ENCODE assay signal across 8 cellular contexts in the genomic region with DNA sequence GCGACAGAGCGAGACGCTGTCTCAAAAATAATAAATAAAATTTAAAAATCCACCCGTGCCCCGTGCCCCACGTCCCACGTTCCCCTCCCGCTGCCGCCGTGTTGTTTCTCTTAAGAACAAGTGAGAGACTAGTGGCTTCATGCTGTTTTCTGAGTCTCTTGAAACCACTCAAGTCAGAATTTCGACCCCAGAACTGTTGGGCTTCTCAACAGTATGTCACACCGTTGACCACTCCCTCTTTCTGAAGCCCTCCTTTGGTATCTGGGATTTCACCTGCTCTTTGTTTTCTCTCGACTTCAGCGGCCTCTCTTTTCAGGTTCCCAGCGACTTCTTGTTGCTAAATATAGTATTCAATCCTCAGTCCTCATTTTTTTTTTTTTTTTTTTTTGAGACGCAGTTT. TPM values are rescaled to one million over a fixed set of nuclear protein-coding genes. Genes with fewer than 3 reads are reported as not detected.
DNase-seq lines count a peak whose midpoint lies in the region; ATAC-seq and TF ChIP-seq lines count a peak whose summit lies in the region.

No MANE protein-coding gene starts in this region.

- no peak for TF ChIP-seq CTCF in body of pancreas (IDR thresholded peaks at IDR 0.05)

- H3K27ac Mint-ChIP-seq in stimulated activated naive CD8-positive, alpha-beta T cell treated with anti-CD3 and anti-CD28 coated beads, Interleukin-15, Interleukin-2, amounts not matched to agents 100 ng/mL and 50 ng/mL, for 24 hours: peak overlapping the region; percentile 93

- H3K27me3 ChIP-seq in body of pancreas (no peaks in the 10 kb centered on the region), mononuclear cell (ENCODE audit: insufficient read depth, low read length) (no peaks in the 10 kb centered on the region)

- WGBS in body of pancreas, 2 donors: 35 to 48% methylated on average over 16 of the region's 16 CpGs

- H3K36me3 ChIP-seq in body of pancreas (replicated peaks in 1 of 2; ENCODE audit: insufficient read depth in 1 of 2, low read depth in 2 of 2): peaks cover 0 to 5% of the 10 kb centered on the region in 2 donors

- no peak for TF ChIP-seq POLR2A in body of pancreas (IDR thresholded peaks at IDR 0.05)

- H3K9me3 ChIP-seq in body of pancreas (no peaks in the 10 kb centered on the region), mononuclear cell (ENCODE audit: low read depth, low read length) (no peaks in the 10 kb centered on the region)

- H3K27ac ChIP-seq in body of pancreas (peak overlapping the region; percentile 87 to 95 (median 92)), substantia nigra (ENCODE audit: low read depth, low read length, poor library complexity, severe bottlenecking) (no peak overlapping the region)

- ATAC-seq in stimulated activated naive CD8-positive, alpha-beta T cell treated with anti-CD3 and anti-CD28 coated beads, Interleukin-15, Interleukin-2, amounts not matched to agents 100 U/mL and 50 U/mL, for 24 hours: no peak
- no peak for ATAC-seq in body of pancreas
- ATAC-seq in GM19351 (IDR thresholded peaks at IDR 0.05; ENCODE audit: unreplicated experiment): no peak

- H3K36me3 Mint-ChIP-seq in stimulated activated naive CD8-positive, alpha-beta T cell treated with anti-CD3 and anti-CD28 coated beads, Interleukin-15, Interleukin-2, amounts not matched to agents 100 ng/mL and 50 ng/mL, for 24 hours (ENCODE audit: low read depth): peaks cover 17% of the 10 kb centered on the region

- H3K27me3 Mint-ChIP-seq in stimulated activated naive CD8-positive, alpha-beta T cell treated with anti-CD3 and anti-CD28 coated beads, Interleukin-15, Interleukin-2, amounts not matched to agents 100 ng/mL and 50 ng/mL, for 24 hours: no peaks in the 10 kb centered on the region

- H3K4me3 Mint-ChIP-seq in stimulated activated naive CD8-positive, alpha-beta T cell treated with anti-CD3 and anti-CD28 coated beads, Interleukin-15, Interleukin-2, amounts not matched to agents 100 ng/mL and 50 ng/mL, for 24 hours: peak overlapping the region; percentile 97

- intact Hi-C loops in body of pancreas (cut with DNase I): no loop called here

- peaks cover 33% of the 10 kb centered on the region for H3K4me1 Mint-ChIP-seq in stimulated activated naive CD8-positive, alpha-beta T cell treated with anti-CD3 and anti-CD28 coated beads, Interleukin-15, Interleukin-2, amounts not matched to agents 100 ng/mL and 50 ng/mL, for 24 hours (ENCODE audit: low read depth)

- no peak for DNase-seq in stimulated activated naive CD8-positive, alpha-beta T cell treated with anti-CD3 and anti-CD28 coated beads, Interleukin-15, Interleukin-2, amounts not matched to agents 100 U/mL and 50 U/mL, for 24 hours
- DNase-seq in body of pancreas: no peak
- DNase-seq in substantia nigra (lab: John Stamatoyannopoulos, UW): no peak
- no peak for DNase-seq in NCI-H187 (lab: John Stamatoyannopoulos, UW)
- no peak for DNase-seq in SW 1271 (lab: John Stamatoyannopoulos, UW)

- peak overlapping the region; percentile 40 to 74 for H3K4me3 ChIP-seq in body of pancreas
- H3K4me3 ChIP-seq in mononuclear cell (ENCODE audit: low read length): peak overlapping the region; percentile 96

- H3K4me1 ChIP-seq in body of pancreas (peaks cover 23% of the 10 kb centered on the region), mononuclear cell (ENCODE audit: insufficient read depth, low read length) (peaks cover 19% of the 10 kb centered on the region)

- H3K9me3 Mint-ChIP-seq in stimulated activated naive CD8-positive, alpha-beta T cell treated with anti-CD3 and anti-CD28 coated beads, Interleukin-15, Interleukin-2, amounts not matched to agents 100 ng/mL and 50 ng/mL, for 24 hours: no peaks in the 10 kb centered on the region

RNA-seq across cellular contexts. Expression of a gene that starts 1.0 kb away (rescaled TPM):
- total RNA-seq in body of pancreas: 10 to 100 TPM; 44.9 to 94.9 TPM
- 32.0 TPM for total RNA-seq in mononuclear cell

RNA-seq across cellular contexts. Expression of a gene that starts 24.7 kb away (rescaled TPM):
- total RNA-seq in body of pancreas (100 to 1,000 TPM in 1 of 2 donors, 10 to 100 TPM in 1; 47.5 to 115 TPM), mononuclear cell (10.0 TPM)

RNA-seq across cellular contexts. Expression of a gene that starts 34.2 kb away (rescaled TPM):
- under 1 TPM in 1 of 2 donors, not detected in 1; 0.52 TPM for total RNA-seq in body of pancreas
- not detected for total RNA-seq in mononuclear cell

RNA-seq across cellular contexts. Expression of a gene that starts 37.0 kb away (rescaled TPM):
- total RNA-seq in body of pancreas (10 to 100 TPM; 45.7 to 63.0 TPM), mononuclear cell (20.7 TPM)
